ENCODE assay signal across 8 cellular contexts in genomic region chr13:46552888-46553520, GRCh38. TPM values are rescaled to one million over a fixed set of nuclear protein-coding genes. Genes with fewer than 3 reads are reported as not detected.
A peak's percentile ranks its signal among the peaks of the same experiment; 100 is the strongest.
DNase-seq lines count a peak whose midpoint lies in the region; ATAC-seq, FAIRE-seq and TF ChIP-seq lines count a peak whose summit lies in the region.

Gene LRCH1, plus strand, starts transcription at chr13:46553170. Its CDS starts 227 bp downstream, at chr13:46553397.

- H3K4me1 Mint-ChIP-seq in HFFc6 (ENCODE audit: low read depth): peaks cover 46% of the 10 kb centered on the region
- peaks cover 36% of the 10 kb centered on the region for H3K4me1 Mint-ChIP-seq in activated naive CD8-positive, alpha-beta T cell treated with anti-CD3 and anti-CD28 coated beads for 36 hours
- peaks cover 26% of the 10 kb centered on the region for H3K4me1 Mint-ChIP-seq in glutamatergic neuron (ENCODE audit: low read depth, unreplicated experiment)

- in situ Hi-C loops in G401 (cut with HindIII; ENCODE audit: low sequenced_read_pairs): no loop called here

- H3K27me3 ChIP-seq in pancreas (no peaks in the 10 kb centered on the region), thyroid gland (no peaks in the 10 kb centered on the region)

- H3K36me3 ChIP-seq in pancreas (no peaks in the 10 kb centered on the region), thyroid gland (no peaks in the 10 kb centered on the region)

- H3K36me3 Mint-ChIP-seq in HFFc6 (ENCODE audit: low read depth) (no peaks in the 10 kb centered on the region), glutamatergic neuron (ENCODE audit: unreplicated experiment) (no peaks in the 10 kb centered on the region)
- peaks cover 8% of the 10 kb centered on the region for H3K36me3 Mint-ChIP-seq in activated naive CD8-positive, alpha-beta T cell treated with anti-CD3 and anti-CD28 coated beads for 36 hours

- peak; percentile 90 for DNase-seq in G401 (ENCODE audit: low spot score)
- peak; percentile 83 for DNase-seq in HFFc6
- peak; percentile 83 to 87 (median 84) for DNase-seq in NCI-H1417 (lab: John Stamatoyannopoulos, UW)
- peak; percentile 51 to 87 for DNase-seq in SW 1271 (lab: John Stamatoyannopoulos, UW)
- DNase-seq in activated naive CD8-positive, alpha-beta T cell treated with anti-CD3 and anti-CD28 coated beads for 36 hours: peak; percentile 87
- peak; percentile 92 for DNase-seq in glutamatergic neuron
- DNase-seq in pancreas: peak; percentile 77 to 92 (median 86)
- peak; percentile 87 to 89 for DNase-seq in thyroid gland

- intact Hi-C loops in pancreas (cut with DNase I) (loop anchor here in 2 of 3 donors (5.0 kb wide), 2 partner anchors 164 to 169 kb away; no protein-coding TSS in a partner anchor), thyroid gland (cut with DNase I) (no loop called here)

- no peak for FAIRE-seq in pancreas (lab: Jason Lieb, UNC)

- H3K9me3 Mint-ChIP-seq in HFFc6 (no peaks in the 10 kb centered on the region), glutamatergic neuron (ENCODE audit: unreplicated experiment) (peaks cover 7% of the 10 kb centered on the region)
- no peaks in the 10 kb centered on the region for H3K9me3 Mint-ChIP-seq in activated naive CD8-positive, alpha-beta T cell treated with anti-CD3 and anti-CD28 coated beads for 36 hours

- peak in 1 of 2 donors; percentile 43 for TF ChIP-seq POLR2A in thyroid gland (IDR thresholded peaks at IDR 0.05)

- no peaks in the 10 kb centered on the region for H3K9me3 ChIP-seq in pancreas
- H3K9me3 ChIP-seq in thyroid gland: no peaks in the 10 kb centered on the region

- TF ChIP-seq CTCF in HFFc6 (IDR thresholded peaks at IDR 0.05) (no peak), glutamatergic neuron (IDR thresholded peaks at IDR 0.05; ENCODE audit: partially characterized antibody, unreplicated experiment) (no peak), pancreas (IDR thresholded peaks at IDR 0.05) (no peak), thyroid gland (IDR thresholded peaks at IDR 0.05) (no peak)

- H3K4me3 ChIP-seq in pancreas (peak within 1 kb of the TSS; percentile 72 to 95 (median 91)), thyroid gland (replicated peaks in 1 of 3) (peak within 1 kb of the TSS; percentile 43 to 82 (median 72))

- H3K27me3 Mint-ChIP-seq in HFFc6 (ENCODE audit: insufficient read depth) (no peaks in the 10 kb centered on the region), glutamatergic neuron (ENCODE audit: unreplicated experiment) (peaks cover 7% of the 10 kb centered on the region)
- peaks cover 6% of the 10 kb centered on the region for H3K27me3 Mint-ChIP-seq in activated naive CD8-positive, alpha-beta T cell treated with anti-CD3 and anti-CD28 coated beads for 36 hours

- ATAC-seq in pancreas: peak; percentile 88 to 93 (median 88)

- H3K4me1 ChIP-seq in pancreas: no peaks in the 10 kb centered on the region
- peaks cover 7 to 13% of the 10 kb centered on the region in 2 donors for H3K4me1 ChIP-seq in thyroid gland

- WGBS in pancreas, 2 donors: 1% methylated on average over 50 to 66 of the region's 66 CpGs
- WGBS in thyroid gland, 2 donors: 0% methylated on average over 2 to 11 of the region's 66 CpGs

- peak within 1 kb of the TSS; percentile 96 for H3K27ac Mint-ChIP-seq in HFFc6
- H3K27ac Mint-ChIP-seq in activated naive CD8-positive, alpha-beta T cell treated with anti-CD3 and anti-CD28 coated beads for 36 hours: peak within 1 kb of the TSS; percentile 93
- peak within 1 kb of the TSS; percentile 87 for H3K27ac Mint-ChIP-seq in glutamatergic neuron (ENCODE audit: unreplicated experiment)

- H3K27ac ChIP-seq in pancreas: peak within 1 kb of the TSS; percentile 67 to 86 (median 77)
- peak within 1 kb of the TSS; percentile 74 to 92 (median 86) for H3K27ac ChIP-seq in thyroid gland

- H3K4me3 Mint-ChIP-seq in HFFc6 (peak within 1 kb of the TSS; percentile 96), glutamatergic neuron (ENCODE audit: unreplicated experiment) (peak within 1 kb of the TSS; percentile 92)
- peak within 1 kb of the TSS; percentile 93 for H3K4me3 Mint-ChIP-seq in activated naive CD8-positive, alpha-beta T cell treated with anti-CD3 and anti-CD28 coated beads for 36 hours

RNA-seq across cellular contexts. Expression of gene LRCH1, which starts in this region (rescaled TPM):
- total RNA-seq in G401 (2014; rRNA removed; shearing (Covaris generic)): 0.12 and 0.85 TPM in 2 replicates
- total RNA-seq in HFFc6 (2021; fragmentation: NEBNext Ultra II Directional; extraction: Animal tissue kit (Norgen Biotek cat#: 25700)): 10 to 100 TPM; 11.3 to 13.9 (median 12.5) TPM
- total RNA-seq in activated naive CD8-positive, alpha-beta T cell treated with anti-CD3 and anti-CD28 coated beads for 36 hours: 10 to 100 TPM; 16.9 to 18.1 TPM
- total RNA-seq in glutamatergic neuron (ENCODE audit: unreplicated experiment) (40.6 TPM), pancreas (10 to 100 TPM in 1 of 6 donors, 1 to 10 TPM in 5; 3.0 to 10.5 (median 4.2) TPM), thyroid gland (10 to 100 TPM; 13.5 to 19.3 (median 15.9) TPM)
- 1 to 10 TPM; 2.0 to 3.4 TPM for polyA plus RNA-seq in pancreas

Comparison
In these comparisons a context has a peak if more than half of its experiments do, and no peak if none do; other contexts are left out.
1. Peak in every context shown above with its lines: DNase-seq, ATAC-seq, H3K4me3 ChIP-seq and H3K27ac ChIP-seq.
2. Peak in DNase-seq in G401; RNA of the gene not detected or under 1 TPM.